Comparison of ENCODE assay signal across 9 cellular contexts in genomic region chr2:134324942-134325341, GRCh38.
DNase-seq lines count a peak whose midpoint lies in the region; ATAC-seq lines count a peak whose summit lies in the region.
"Had no signal": no experiment of that assay in that cellular context is flagged by ENCODE, and none has a peak within 500 bp of the region (broad histone marks: within the 10 kb centered on the region; RNA-seq: fewer than 3 reads in every experiment).

No MANE protein-coding gene starts in this region.

- peak overlapping the region; percentile 7 to 54 for H3K27ac Mint-ChIP-seq in effector memory CD8-positive, alpha-beta T cell

- peak overlapping the region; percentile 38 to 70 (median 53); a peak in 20 of 22 replicates for H3K9ac ChIP-seq in BLaER1 treated with 17β-estradiol and CSF1 and Interleukin-3, amounts not matched to agents 10 nM and 100 nM
- H3K9ac ChIP-seq: parathyroid adenoma had no signal

- H3K9me3 ChIP-seq in BLaER1 treated with 17β-estradiol and CSF1 and Interleukin-3, amounts not matched to agents 10 nM and 100 nM (replicated peaks in 1 of 11): peaks cover 0 to 40% (median 32%) of the 10 kb centered on the region in 11 experiments; a peak in 21 of 22 replicates

- peaks cover 30 to 62% (median 42%) of the 10 kb centered on the region in 11 experiments for H3K36me3 ChIP-seq in BLaER1 treated with 17β-estradiol and CSF1 and Interleukin-3, amounts not matched to agents 10 nM and 100 nM

- H3K27me3 Mint-ChIP-seq in effector memory CD8-positive, alpha-beta T cell: no peaks in the 10 kb centered on the region

- H3K9me3 Mint-ChIP-seq in effector memory CD8-positive, alpha-beta T cell: no peaks in the 10 kb centered on the region

- peaks cover 4% of the 10 kb centered on the region for H3K36me3 Mint-ChIP-seq in effector memory CD8-positive, alpha-beta T cell (ENCODE audit: insufficient read depth)

- H3K27ac ChIP-seq in BLaER1 treated with 17β-estradiol and CSF1 and Interleukin-3, amounts not matched to agents 10 nM and 100 nM: peak overlapping the region; percentile 69 to 90 (median 81); a peak in 21 of 22 replicates
- H3K27ac ChIP-seq: parathyroid adenoma had no signal

- peak overlapping the region; percentile 61 to 86 (median 81) for H3K4me2 ChIP-seq in BLaER1 treated with 17β-estradiol and CSF1 and Interleukin-3, amounts not matched to agents 10 nM and 100 nM

- H3K4me1 Mint-ChIP-seq in effector memory CD8-positive, alpha-beta T cell (ENCODE audit: low read depth in 2 of 2): peaks cover 43 to 65% of the 10 kb centered on the region in 2 donors

- H3K4me3 ChIP-seq in BLaER1 treated with 17β-estradiol and CSF1 and Interleukin-3, amounts not matched to agents 10 nM and 100 nM: peak overlapping the region in 5 of 10 experiments; percentile 6 to 22 (median 15); a peak in 8 of 20 replicates

- H3K4me3 Mint-ChIP-seq in effector memory CD8-positive, alpha-beta T cell: peak overlapping the region in 1 of 2 donors; percentile 11

- peaks cover 0 to 8% (median 0%) of the 10 kb centered on the region in 11 experiments; a peak in 4 of 22 replicates for H4K20me1 ChIP-seq in BLaER1 treated with 17β-estradiol and CSF1 and Interleukin-3, amounts not matched to agents 10 nM and 100 nM

- no peak for DNase-seq in effector memory CD8-positive, alpha-beta T cell
- no peak for DNase-seq in DMS53 treated with DMSO at 0.1 percent for 48 hours (lab: John Stamatoyannopoulos, UW; ENCODE audit: unreplicated experiment)
- no peak for DNase-seq in activated T-cell treated with anti-CD3 and anti-CD28 coated beads, Interleukin-2, amount 50 U/mL, for 48 hours

- ATAC-seq in GM21381 (IDR thresholded peaks at IDR 0.05; ENCODE audit: unreplicated experiment) (peak; percentile 71), HG03432 (IDR thresholded peaks at IDR 0.05; ENCODE audit: unreplicated experiment) (peak; percentile 85), HG02571 (IDR thresholded peaks at IDR 0.05; ENCODE audit: unreplicated experiment) (no peak), HG03135 (IDR thresholded peaks at IDR 0.05; ENCODE audit: unreplicated experiment) (no peak)
- ATAC-seq in effector memory CD8-positive, alpha-beta T cell (replicated peaks): peak; percentile 80

- no peaks in the 10 kb centered on the region for H3K27me3 ChIP-seq in BLaER1 treated with 17β-estradiol and CSF1 and Interleukin-3, amounts not matched to agents 10 nM and 100 nM

- H3K4me1 ChIP-seq in BLaER1 treated with 17β-estradiol and CSF1 and Interleukin-3, amounts not matched to agents 10 nM and 100 nM: peaks cover 82 to 92% (median 87%) of the 10 kb centered on the region in 10 experiments
- H3K4me1 ChIP-seq: parathyroid adenoma had no signal

Comparison
In these comparisons a context has a peak if more than half of its experiments do, and no peak if none do; other contexts are left out.
1. ATAC-seq: peak in GM21381 (single experiment), HG03432 (single experiment) and effector memory CD8-positive, alpha-beta T cell (single experiment); none in HG02571 (single experiment) and HG03135 (single experiment).